In the genomic region with DNA sequence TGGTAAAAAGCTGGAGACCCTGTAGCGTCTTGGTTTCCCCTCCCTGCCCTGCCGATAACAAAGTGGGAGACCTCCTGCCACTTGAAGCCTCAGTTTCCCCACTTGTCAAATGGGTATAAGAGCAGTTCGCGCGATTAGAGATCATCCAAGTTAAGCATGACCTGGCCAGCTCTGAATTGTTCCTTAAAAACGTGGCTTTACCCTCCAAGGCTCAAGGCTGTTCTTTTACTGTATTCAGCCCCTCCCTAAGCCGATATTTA, we compare ENCODE assay signal across 8 cellular contexts. TPM values are rescaled to one million over a fixed set of nuclear protein-coding genes. Genes with fewer than 3 reads are reported as not detected.
DNase-seq lines count a peak whose midpoint lies in the region; ATAC-seq and TF ChIP-seq lines count a peak whose summit lies in the region.

No MANE protein-coding gene starts in this region.

- no peak for ATAC-seq in GM19324 (IDR thresholded peaks at IDR 0.05; ENCODE audit: low FRiP score, unreplicated experiment)

- H3K4me3 Mint-ChIP-seq in activated naive CD4-positive, alpha-beta T cell treated with anti-CD3 and anti-CD28 coated beads, Interleukin-2, amount 10 ng/mL, durations not matched to agents 7 days and 5 days = peak overlapping the region; percentile 82

- intact Hi-C loops in thyroid gland (cut with DNase I) = no loop called here

- peak overlapping the region; percentile 91 for H3K27ac Mint-ChIP-seq in activated naive CD4-positive, alpha-beta T cell treated with anti-CD3 and anti-CD28 coated beads, Interleukin-2, amount 10 ng/mL, durations not matched to agents 7 days and 5 days

- no peak for TF ChIP-seq CTCF in thyroid gland (IDR thresholded peaks at IDR 0.05)

- peak overlapping the region in 2 of 3 donors; percentile 92 to 96 for H3K27ac ChIP-seq in thyroid gland

- peak; percentile 20 for DNase-seq in stimulated activated CD4-positive, alpha-beta T cell treated with anti-CD3 and anti-CD28 coated beads, Interleukin-15, amount 100 ng/mL, for 24 hours
- no peak for DNase-seq in stimulated activated CD4-positive, alpha-beta T cell treated with anti-CD3 and anti-CD28 coated beads, Interleukin-1b, Interleukin-23, amount 100 ng/mL, for 48 hours
- DNase-seq in activated naive CD4-positive, alpha-beta T cell treated with anti-CD3 and anti-CD28 coated beads, Interleukin-2, amount 10 ng/mL, durations not matched to agents 7 days and 5 days = no peak
- DNase-seq in iris pigment epithelial cell (ENCODE audit: low read depth) = peak; percentile 30
- DNase-seq in thyroid gland = no peak
- DNase-seq in NCI-H187 treated with DMSO at 0.1 percent for 48 hours (lab: John Stamatoyannopoulos, UW) = no peak
- DNase-seq in central memory CD4-positive, alpha-beta T cell = no peak

- H3K27me3 ChIP-seq in thyroid gland = no peaks in the 10 kb centered on the region

- CTCF ChIA-PET in activated naive CD4-positive, alpha-beta T cell treated with anti-CD3 and anti-CD28 coated beads, Interleukin-2, amount 10 ng/mL, durations not matched to agents 7 days and 5 days (lab: Charles Lee) = interaction anchor here (0.6 to 6.4 kb wide), 4 partner anchors 10 to 72 kb away, joined by 3 to 48 read pairs (median 8); a partner anchor contains a TSS

- H3K36me3 Mint-ChIP-seq in activated naive CD4-positive, alpha-beta T cell treated with anti-CD3 and anti-CD28 coated beads, Interleukin-2, amount 10 ng/mL, durations not matched to agents 7 days and 5 days = peaks cover 32% of the 10 kb centered on the region

- no peaks in the 10 kb centered on the region for H3K9me3 Mint-ChIP-seq in activated naive CD4-positive, alpha-beta T cell treated with anti-CD3 and anti-CD28 coated beads, Interleukin-2, amount 10 ng/mL, durations not matched to agents 7 days and 5 days

- no peaks in the 10 kb centered on the region for H3K9me3 ChIP-seq in thyroid gland

- H3K4me1 Mint-ChIP-seq in activated naive CD4-positive, alpha-beta T cell treated with anti-CD3 and anti-CD28 coated beads, Interleukin-2, amount 10 ng/mL, durations not matched to agents 7 days and 5 days = peaks cover 41% of the 10 kb centered on the region

- no peak for TF ChIP-seq POLR2A in thyroid gland (IDR thresholded peaks at IDR 0.05)

- peaks cover 7 to 9% of the 10 kb centered on the region in 2 donors for H3K36me3 ChIP-seq in thyroid gland

- peak overlapping the region in 1 of 3 donors; percentile 90 for H3K4me3 ChIP-seq in thyroid gland (replicated peaks in 1 of 3)

- peaks cover 22 to 25% of the 10 kb centered on the region in 2 donors for H3K4me1 ChIP-seq in thyroid gland

- H3K27me3 Mint-ChIP-seq in activated naive CD4-positive, alpha-beta T cell treated with anti-CD3 and anti-CD28 coated beads, Interleukin-2, amount 10 ng/mL, durations not matched to agents 7 days and 5 days = peaks cover 4% of the 10 kb centered on the region

- 4 to 5% methylated on average over 7 of the region's 7 CpGs for WGBS in thyroid gland, 2 donors

RNA-seq across cellular contexts. Expression of a gene that starts 0.4 kb away (rescaled TPM):
- total RNA-seq in thyroid gland = 10 to 100 TPM; 50.8 to 59.8 (median 54.8) TPM

RNA-seq across cellular contexts. Expression of a gene that starts 11.2 kb away (rescaled TPM):
- total RNA-seq in thyroid gland = 100 to 1,000 TPM; 261 to 416 (median 329) TPM

RNA-seq across cellular contexts. Expression of a gene that starts 14.0 kb away (rescaled TPM):
- total RNA-seq in thyroid gland = 10 to 100 TPM; 70.7 to 88.8 (median 83.3) TPM

RNA-seq across cellular contexts. Expression of a gene that starts 26.9 kb away (rescaled TPM):
- 10 to 100 TPM in 2 of 4 donors, 1 to 10 TPM in 2; 5.9 to 13.7 (median 11.3) TPM for total RNA-seq in thyroid gland

RNA-seq across cellular contexts. Expression of a gene that starts 28.3 kb away (rescaled TPM):
- not detected for total RNA-seq in thyroid gland

Comparison
In these comparisons a context has a peak if more than half of its experiments do, and no peak if none do; other contexts are left out.
1. DNase-seq: peak in stimulated activated CD4-positive, alpha-beta T cell treated with anti-CD3 and anti-CD28 coated beads, Interleukin-15, amount 100 ng/mL, for 24 hours (single experiment) and iris pigment epithelial cell (single experiment); none in stimulated activated CD4-positive, alpha-beta T cell treated with anti-CD3 and anti-CD28 coated beads, Interleukin-1b, Interleukin-23, amount 100 ng/mL, for 48 hours (single experiment), activated naive CD4-positive, alpha-beta T cell treated with anti-CD3 and anti-CD28 coated beads, Interleukin-2, amount 10 ng/mL, durations not matched to agents 7 days and 5 days (single experiment), thyroid gland (0 of 2), NCI-H187 treated with DMSO at 0.1 percent for 48 hours (single experiment) and central memory CD4-positive, alpha-beta T cell (single experiment).